In the genomic region with DNA sequence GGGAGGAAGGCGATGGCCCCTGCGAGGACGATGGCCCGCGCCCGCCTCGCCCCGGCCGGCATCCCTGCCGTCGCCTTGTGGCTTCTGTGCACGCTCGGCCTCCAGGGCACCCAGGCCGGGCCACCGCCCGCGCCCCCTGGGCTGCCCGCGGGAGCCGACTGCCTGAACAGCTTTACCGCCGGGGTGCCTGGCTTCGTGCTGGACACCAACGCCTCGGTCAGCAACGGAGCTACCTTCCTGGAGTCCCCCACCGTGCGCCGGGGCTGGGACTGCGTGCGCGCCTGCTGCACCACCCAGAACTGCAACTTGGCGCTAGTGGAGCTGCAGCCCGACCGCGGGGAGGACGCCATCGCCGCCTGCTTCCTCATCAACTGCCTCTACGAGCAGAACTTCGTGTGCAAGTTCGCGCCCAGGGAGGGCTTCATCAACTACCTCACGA, we compare ENCODE assay signal across 8 cellular contexts. TPM values are rescaled to one million over a fixed set of nuclear protein-coding genes. Genes with fewer than 3 reads are reported as not detected.
DNase-seq lines count a peak whose midpoint lies in the region; ATAC-seq and TF ChIP-seq lines count a peak whose summit lies in the region.

No MANE protein-coding gene starts in this region.

- ATAC-seq in heart right ventricle (peak in 5 of 8 donors; percentile 12 to 31 (median 24)), HG03378 (IDR thresholded peaks at IDR 0.05; ENCODE audit: unreplicated experiment) (no peak)

- peaks cover 10 to 41% (median 13%) of the 10 kb centered on the region in 9 donors for H3K4me1 ChIP-seq in heart right ventricle
- H3K4me1 ChIP-seq in skeletal muscle satellite cell (ENCODE audit: control insufficient read depth, insufficient read depth, low read length), result peaks cover 12% of the 10 kb centered on the region

- H3K9ac ChIP-seq in skeletal muscle satellite cell (ENCODE audit: low read depth, low read length), result no peak overlapping the region

- no peak for TF ChIP-seq CTCF in heart right ventricle (IDR thresholded peaks at IDR 0.05)

- H3K4me3 ChIP-seq in heart right ventricle, result peak overlapping the region; percentile 25 to 65 (median 50)
- peak overlapping the region; percentile 52 for H3K4me3 ChIP-seq in skeletal muscle satellite cell (ENCODE audit: low read length)

- DNase-seq in COR-L47 (lab: John Stamatoyannopoulos, UW), result peak; percentile 8
- DNase-seq in NCI-H2171 (lab: John Stamatoyannopoulos, UW), result peak; percentile 29
- DNase-seq in activated T-helper 9 cell treated with anti-CD3 and anti-CD28 coated beads, Interleukin-2, amount 50 U/mL, for 16 hours (ENCODE audit: low read depth), result peak; percentile 17
- peak in 1 of 2 donors; percentile 27 for DNase-seq in heart right ventricle
- no peak for DNase-seq in GOT3 (lab: John Stamatoyannopoulos, UW)
- no peak for DNase-seq in GF-D8 (lab: John Stamatoyannopoulos, UW)

- H3K9me3 ChIP-seq in heart right ventricle (no peaks in the 10 kb centered on the region), skeletal muscle satellite cell (replicated peaks; ENCODE audit: low read length) (no peaks in the 10 kb centered on the region)

- 1% methylated on average over 44 of the region's 44 CpGs for WGBS in heart right ventricle, 2 donors

- H3K27ac ChIP-seq in heart right ventricle, result no peak overlapping the region

- H3K36me3 ChIP-seq in heart right ventricle (no peaks in the 10 kb centered on the region), skeletal muscle satellite cell (ENCODE audit: insufficient read depth, low read length) (no peaks in the 10 kb centered on the region)

- H3K27me3 ChIP-seq in heart right ventricle (peaks cover 9 to 43% (median 35%) of the 10 kb centered on the region in 7 donors), skeletal muscle satellite cell (ENCODE audit: control insufficient read depth, insufficient read depth, low read length) (peaks cover 52% of the 10 kb centered on the region)

- peak overlapping the region; percentile 82 for H3K4me2 ChIP-seq in skeletal muscle satellite cell (ENCODE audit: low read length)

- intact Hi-C loops in heart right ventricle (cut with DNase I), result no loop called here

RNA-seq across cellular contexts. Expression of a gene that starts 0.7 kb away (rescaled TPM):
- 1 to 10 TPM in 2 of 10 donors, under 1 TPM in 7, not detected in 1; 0.17 to 1.9 (median 0.47) TPM for total RNA-seq in heart right ventricle
- under 1 TPM; 0.22 to 0.43 TPM for polyA plus RNA-seq in heart right ventricle
- 0.22 and 0.25 TPM in 2 replicates for total RNA-seq in skeletal muscle satellite cell (2012; rRNA removed)

RNA-seq across cellular contexts. Expression of a gene that starts 16.1 kb away (rescaled TPM):
- total RNA-seq in heart right ventricle, result not detected
- polyA plus RNA-seq in heart right ventricle, result not detected
- not detected in 2 replicates for total RNA-seq in skeletal muscle satellite cell (2012; rRNA removed)

RNA-seq across cellular contexts. Expression of a gene that starts 29.5 kb away (rescaled TPM):
- total RNA-seq in heart right ventricle, result not detected
- under 1 TPM in 1 of 2 donors, not detected in 1; 0.03 TPM for polyA plus RNA-seq in heart right ventricle
- under 0.01 TPM in 2 replicates for total RNA-seq in skeletal muscle satellite cell (2012; rRNA removed)

RNA-seq across cellular contexts. Expression of a gene that starts 37.3 kb away (rescaled TPM):
- total RNA-seq in heart right ventricle, result 10 to 100 TPM in 9 of 10 donors, 1 to 10 TPM in 1; 9.9 to 17.7 (median 14.7) TPM
- polyA plus RNA-seq in heart right ventricle, result 10 to 100 TPM; 34.5 to 62.1 TPM
- total RNA-seq in skeletal muscle satellite cell (2012; rRNA removed), result 10.7 and 13.9 TPM in 2 replicates

RNA-seq across cellular contexts. Expression of a gene that starts 37.7 kb away (rescaled TPM):
- total RNA-seq in heart right ventricle, result 10 to 100 TPM; 14.2 to 29.2 (median 18.2) TPM
- polyA plus RNA-seq in heart right ventricle, result 10 to 100 TPM; 11.9 to 18.1 TPM
- total RNA-seq in skeletal muscle satellite cell (2012; rRNA removed), result 16.6 and 18.0 TPM in 2 replicates

Comparison
In these comparisons a context has a peak if more than half of its experiments do, and no peak if none do; other contexts are left out.
1. DNase-seq: peak in COR-L47 (single experiment), NCI-H2171 (single experiment) and activated T-helper 9 cell treated with anti-CD3 and anti-CD28 coated beads, Interleukin-2, amount 50 U/mL, for 16 hours (single experiment); none in GOT3 (single experiment) and GF-D8 (single experiment).